In the genomic region with DNA sequence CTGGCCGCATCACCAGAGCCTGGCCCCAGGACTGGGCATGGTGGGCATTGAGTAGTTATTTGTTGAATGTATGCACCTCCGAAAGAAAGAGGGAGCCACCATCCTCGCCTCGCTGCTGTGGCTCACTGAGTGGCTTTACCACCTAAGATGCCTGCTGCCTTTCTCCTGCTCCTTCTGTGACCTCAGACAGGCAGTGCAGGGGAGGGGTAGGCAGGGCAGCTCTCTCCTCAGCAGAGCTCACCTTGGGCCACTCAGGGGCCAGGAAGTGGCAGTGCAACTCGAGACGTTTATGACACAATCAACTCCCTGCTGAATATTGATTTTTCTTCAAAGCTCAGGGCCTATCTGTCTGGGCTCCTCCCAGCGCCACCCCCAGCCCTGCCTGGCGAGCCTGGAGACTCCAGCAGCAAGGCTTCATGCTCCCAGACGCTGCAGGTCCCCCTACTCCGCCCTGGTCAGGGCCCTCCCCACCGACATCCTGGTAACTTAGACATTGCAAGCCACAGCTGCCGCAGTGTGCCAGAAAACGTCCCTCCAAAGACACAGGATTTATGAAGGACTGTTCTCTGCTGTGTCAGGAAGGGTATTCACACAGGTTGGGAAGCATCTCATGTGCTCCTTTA, we compare ENCODE assay signal across 10 cellular contexts.
DNase-seq lines count a peak whose midpoint lies in the region; ATAC-seq, FAIRE-seq and TF ChIP-seq lines count a peak whose summit lies in the region.
"Had no signal": no experiment of that assay in that cellular context is flagged by ENCODE, and none has a peak within 500 bp of the region (broad histone marks: within the 10 kb centered on the region; RNA-seq: fewer than 3 reads in every experiment).

No MANE protein-coding gene starts in this region.

- peaks cover 18 to 23% of the 10 kb centered on the region in 2 donors for H3K27me3 Mint-ChIP-seq in CD4-positive, alpha-beta memory T cell

- intact Hi-C loops in right lobe of liver (cut with DNase I): loop anchor here in 1 of 2 donors (10.0 kb wide), 1 partner anchor 72 kb away; no protein-coding TSS in a partner anchor
- intact Hi-C loops in CD4-positive, alpha-beta memory T cell (cut with micrococcal nuclease): no loop called here

- peaks cover 0 to 5% (median 0%) of the 10 kb centered on the region in 11 experiments; a peak in 5 of 22 replicates for H3K9me3 ChIP-seq in BLaER1 treated with 17β-estradiol and CSF1 and Interleukin-3, amounts not matched to agents 10 nM and 100 nM (replicated peaks in 1 of 11)
- H3K9me3 ChIP-seq in right lobe of liver: no peaks in the 10 kb centered on the region
- H3K9me3 ChIP-seq in CD4-positive, alpha-beta memory T cell (ENCODE audit: control insufficient read depth in 1 of 2, low read length in 2 of 2): no peaks in the 10 kb centered on the region

- H3K36me3 Mint-ChIP-seq in CD4-positive, alpha-beta memory T cell: no peaks in the 10 kb centered on the region
- H3K36me3 Mint-ChIP-seq: activated naive CD8-positive, alpha-beta T cell treated with anti-CD3 and anti-CD28 coated beads, Interleukin-2, amount 10 ng/mL, durations not matched to agents 7 days and 5 days had no signal

- WGBS in right lobe of liver (ENCODE audit: insufficient coverage, low coverage, low lambda C conversion rate, missing lambda C conversion rate): 61% methylated on average over 9 of the region's 13 CpGs

- CTCF ChIA-PET in CD4-positive, alpha-beta memory T cell (lab: Charles Lee; ENCODE audit: partially characterized antibody): no interaction called here

- peaks cover 0 to 5% (median 2%) of the 10 kb centered on the region in 8 donors for H3K9me3 Mint-ChIP-seq in CD4-positive, alpha-beta memory T cell
- H3K9me3 Mint-ChIP-seq: activated naive CD8-positive, alpha-beta T cell treated with anti-CD3 and anti-CD28 coated beads, Interleukin-2, amount 10 ng/mL, durations not matched to agents 7 days and 5 days; CD4-positive, alpha-beta T cell had no signal

- no peaks in the 10 kb centered on the region for H3K36me3 ChIP-seq in BLaER1 treated with 17β-estradiol and CSF1 and Interleukin-3, amounts not matched to agents 10 nM and 100 nM
- no peaks in the 10 kb centered on the region for H3K36me3 ChIP-seq in right lobe of liver
- no peaks in the 10 kb centered on the region for H3K36me3 ChIP-seq in CD4-positive, alpha-beta memory T cell (ENCODE audit: insufficient read depth, low read length)

- H3K27ac Mint-ChIP-seq in CD4-positive, alpha-beta memory T cell: no peak overlapping the region
- H3K27ac Mint-ChIP-seq: activated naive CD8-positive, alpha-beta T cell treated with anti-CD3 and anti-CD28 coated beads, Interleukin-2, amount 10 ng/mL, durations not matched to agents 7 days and 5 days; CD4-positive, alpha-beta T cell had no signal

- H3K27ac ChIP-seq in BLaER1 treated with 17β-estradiol and CSF1 and Interleukin-3, amounts not matched to agents 10 nM and 100 nM: no peak overlapping the region; a peak in 1 of 22 replicates
- no peak overlapping the region for H3K27ac ChIP-seq in right lobe of liver
- no peak overlapping the region for H3K27ac ChIP-seq in CD4-positive, alpha-beta memory T cell (ENCODE audit: low read depth, low read length)

- H3K9ac ChIP-seq in BLaER1 treated with 17β-estradiol and CSF1 and Interleukin-3, amounts not matched to agents 10 nM and 100 nM: no peak overlapping the region

- FAIRE-seq in RCC 7860 (lab: Jason Lieb, UNC): no peak

- no peaks in the 10 kb centered on the region for H3K27me3 ChIP-seq in BLaER1 treated with 17β-estradiol and CSF1 and Interleukin-3, amounts not matched to agents 10 nM and 100 nM
- H3K27me3 ChIP-seq in right lobe of liver: no peaks in the 10 kb centered on the region
- no peaks in the 10 kb centered on the region for H3K27me3 ChIP-seq in CD4-positive, alpha-beta memory T cell (ENCODE audit: insufficient read depth, low read length)

- H3K4me2 ChIP-seq in BLaER1 treated with 17β-estradiol and CSF1 and Interleukin-3, amounts not matched to agents 10 nM and 100 nM: peak overlapping the region in 7 of 11 experiments; percentile 9 to 95 (median 78); a peak in 11 of 22 replicates

- TF ChIP-seq CTCF in right lobe of liver (IDR thresholded peaks at IDR 0.05): no peak

- ATAC-seq in right lobe of liver (peak; percentile 40 to 65 (median 48)), GM19455 (IDR thresholded peaks at IDR 0.05; ENCODE audit: unreplicated experiment) (no peak), HG02970 (IDR thresholded peaks at IDR 0.05; ENCODE audit: low FRiP score, unreplicated experiment) (no peak), GM19324 (IDR thresholded peaks at IDR 0.05; ENCODE audit: low FRiP score, unreplicated experiment) (no peak)

- H3K4me1 ChIP-seq in BLaER1 treated with 17β-estradiol and CSF1 and Interleukin-3, amounts not matched to agents 10 nM and 100 nM: peaks cover 0 to 47% (median 28%) of the 10 kb centered on the region in 10 experiments; a peak in 18 of 20 replicates
- peaks cover 0 to 51% (median 25%) of the 10 kb centered on the region in 4 donors for H3K4me1 ChIP-seq in right lobe of liver
- no peaks in the 10 kb centered on the region for H3K4me1 ChIP-seq in CD4-positive, alpha-beta memory T cell (ENCODE audit: insufficient read depth, low read length)

- DNase-seq in Jurkat, Clone E6-1 (ENCODE audit: low read depth, low spot score): peak; percentile 60
- DNase-seq in RCC 7860 (ENCODE audit: low spot score): peak; percentile 4
- DNase-seq in right lobe of liver: peak; percentile 65 to 74 (median 72)
- DNase-seq in CD4-positive, alpha-beta memory T cell: no peak
- DNase-seq: activated naive CD8-positive, alpha-beta T cell treated with anti-CD3 and anti-CD28 coated beads, Interleukin-2, amount 10 ng/mL, durations not matched to agents 7 days and 5 days; CD4-positive, alpha-beta T cell had no signal

- H3K4me1 Mint-ChIP-seq in CD4-positive, alpha-beta memory T cell: no peaks in the 10 kb centered on the region
- H3K4me1 Mint-ChIP-seq: activated naive CD8-positive, alpha-beta T cell treated with anti-CD3 and anti-CD28 coated beads, Interleukin-2, amount 10 ng/mL, durations not matched to agents 7 days and 5 days had no signal

- H3K4me3 ChIP-seq in BLaER1 treated with 17β-estradiol and CSF1 and Interleukin-3, amounts not matched to agents 10 nM and 100 nM: no peak overlapping the region
- no peak overlapping the region for H3K4me3 ChIP-seq in Jurkat, Clone E6-1 (ENCODE audit: low read length)
- H3K4me3 ChIP-seq in right lobe of liver: no peak overlapping the region
- H3K4me3 ChIP-seq in CD4-positive, alpha-beta memory T cell (ENCODE audit: low read length in 2 of 2): no peak overlapping the region

- H3K4me3 Mint-ChIP-seq in CD4-positive, alpha-beta memory T cell: no peak overlapping the region
- H3K4me3 Mint-ChIP-seq: activated naive CD8-positive, alpha-beta T cell treated with anti-CD3 and anti-CD28 coated beads, Interleukin-2, amount 10 ng/mL, durations not matched to agents 7 days and 5 days; CD4-positive, alpha-beta T cell had no signal

- TF ChIP-seq POLR2A in right lobe of liver (IDR thresholded peaks at IDR 0.05): no peak

- POLR2A ChIA-PET in CD4-positive, alpha-beta memory T cell (lab: Charles Lee; ENCODE audit: partially characterized antibody): no interaction called here

- no peaks in the 10 kb centered on the region for H4K20me1 ChIP-seq in BLaER1 treated with 17β-estradiol and CSF1 and Interleukin-3, amounts not matched to agents 10 nM and 100 nM

Comparison
In these comparisons a context has a peak if more than half of its experiments do, and no peak if none do; other contexts are left out.
1. DNase-seq: peak in Jurkat, Clone E6-1 (single experiment), RCC 7860 (single experiment) and right lobe of liver (3 of 3); none in CD4-positive, alpha-beta memory T cell (0 of 5).
2. ATAC-seq: peak in right lobe of liver (4 of 4); none in GM19455 (single experiment), HG02970 (single experiment) and GM19324 (single experiment).